ENCODE assay signal across 10 cellular contexts in the genomic region with DNA sequence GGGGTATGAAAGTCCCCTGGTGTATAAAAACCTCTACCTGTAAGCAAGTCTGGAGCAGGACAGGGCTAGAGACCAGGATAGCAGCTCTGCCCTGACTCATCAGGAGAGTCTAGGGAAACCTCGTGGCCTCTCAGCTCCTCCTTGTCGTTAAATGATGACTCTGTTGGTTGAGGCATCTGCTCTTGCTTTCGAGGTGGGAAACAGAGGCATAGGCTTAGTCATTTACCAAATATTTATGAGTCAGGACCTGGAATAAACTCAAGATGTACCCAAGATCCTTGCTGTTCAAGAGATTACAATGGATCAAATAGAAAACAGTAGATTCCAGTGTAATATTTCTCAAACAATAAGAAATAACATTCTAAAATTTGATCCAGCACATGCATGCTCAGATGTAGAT. TPM values are rescaled to one million over a fixed set of nuclear protein-coding genes. Genes with fewer than 3 reads are reported as not detected.
DNase-seq lines count a peak whose midpoint lies in the region; ATAC-seq and TF ChIP-seq lines count a peak whose summit lies in the region.
"Had no signal": no experiment of that assay in that cellular context is flagged by ENCODE, and none has a peak within 500 bp of the region (broad histone marks: within the 10 kb centered on the region; RNA-seq: fewer than 3 reads in every experiment).

No MANE protein-coding gene starts in this region.

- H2AFZ ChIP-seq in hepatocyte (no peak overlapping the region), MM.1S (ENCODE audit: low read length) (no peak overlapping the region)

- H3K4me2 ChIP-seq in hepatocyte: peak overlapping the region; percentile 40
- no peak overlapping the region for H3K4me2 ChIP-seq in MM.1S (ENCODE audit: low read depth, low read length)

- H3K4me3 Mint-ChIP-seq in activated CD8-positive, alpha-beta T cell treated with anti-CD3 and anti-CD28 coated beads for 36 hours: no peak overlapping the region
- no peak overlapping the region for H3K4me3 Mint-ChIP-seq in activated CD8-positive, alpha-beta T cell treated with anti-CD3 and anti-CD28 coated beads, Interleukin-2, amount 10 ng/mL, durations not matched to agents 7 days and 5 days
- no peak overlapping the region for H3K4me3 Mint-ChIP-seq in WTC11

- H3K27me3 ChIP-seq in hepatocyte: no peaks in the 10 kb centered on the region
- H3K27me3 ChIP-seq in tibial artery: no peaks in the 10 kb centered on the region
- no peaks in the 10 kb centered on the region for H3K27me3 ChIP-seq in MM.1S (replicated peaks; ENCODE audit: insufficient read depth, low read length)

- CTCF ChIA-PET in activated CD8-positive, alpha-beta T cell treated with anti-CD3 and anti-CD28 coated beads for 36 hours (lab: Charles Lee): no interaction called here
- CTCF ChIA-PET in activated CD8-positive, alpha-beta T cell treated with anti-CD3 and anti-CD28 coated beads, Interleukin-2, amount 10 ng/mL, durations not matched to agents 7 days and 5 days (lab: Charles Lee): no interaction called here
- CTCF ChIA-PET in WTC11 (lab: Charles Lee): interaction anchor here (1.3 kb wide), 1 partner anchor 12 kb away, joined by 4 read pairs; no protein-coding TSS in a partner anchor

- H3K27me3 Mint-ChIP-seq in activated CD8-positive, alpha-beta T cell treated with anti-CD3 and anti-CD28 coated beads for 36 hours: no peaks in the 10 kb centered on the region
- H3K27me3 Mint-ChIP-seq in activated CD8-positive, alpha-beta T cell treated with anti-CD3 and anti-CD28 coated beads, Interleukin-2, amount 10 ng/mL, durations not matched to agents 7 days and 5 days (ENCODE audit: low read depth): no peaks in the 10 kb centered on the region
- no peaks in the 10 kb centered on the region for H3K27me3 Mint-ChIP-seq in WTC11 (ENCODE audit: low read depth)

- peaks cover 48% of the 10 kb centered on the region for H3K4me1 Mint-ChIP-seq in activated CD8-positive, alpha-beta T cell treated with anti-CD3 and anti-CD28 coated beads for 36 hours (ENCODE audit: low read depth)
- peaks cover 49% of the 10 kb centered on the region for H3K4me1 Mint-ChIP-seq in activated CD8-positive, alpha-beta T cell treated with anti-CD3 and anti-CD28 coated beads, Interleukin-2, amount 10 ng/mL, durations not matched to agents 7 days and 5 days (ENCODE audit: low read depth)
- H3K4me1 Mint-ChIP-seq in WTC11: peaks cover 18% of the 10 kb centered on the region

- peaks cover 45% of the 10 kb centered on the region for H3K4me1 ChIP-seq in hepatocyte (ENCODE audit: insufficient read depth)
- H3K4me1 ChIP-seq in tibial artery: peaks cover 7 to 75% (median 64%) of the 10 kb centered on the region in 4 donors
- peaks cover 40% of the 10 kb centered on the region for H3K4me1 ChIP-seq in MM.1S (ENCODE audit: low read length)

- ATAC-seq in activated CD8-positive, alpha-beta T cell treated with anti-CD3 and anti-CD28 coated beads for 36 hours: peak; percentile 47
- ATAC-seq in activated CD8-positive, alpha-beta T cell treated with anti-CD3 and anti-CD28 coated beads, Interleukin-2, amount 10 ng/mL, durations not matched to agents 7 days and 5 days: no peak
- ATAC-seq in WTC11 (no peak), GM21619 (IDR thresholded peaks at IDR 0.05; ENCODE audit: unreplicated experiment) (no peak)

- H3K9ac ChIP-seq in MM.1S (ENCODE audit: low read length): no peak overlapping the region

- peaks cover 5% of the 10 kb centered on the region for H3K9me3 Mint-ChIP-seq in activated CD8-positive, alpha-beta T cell treated with anti-CD3 and anti-CD28 coated beads for 36 hours
- H3K9me3 Mint-ChIP-seq in activated CD8-positive, alpha-beta T cell treated with anti-CD3 and anti-CD28 coated beads, Interleukin-2, amount 10 ng/mL, durations not matched to agents 7 days and 5 days (ENCODE audit: insufficient read depth): no peaks in the 10 kb centered on the region
- H3K9me3 Mint-ChIP-seq in WTC11: peaks cover 15% of the 10 kb centered on the region

- no peak overlapping the region for H3K27ac Mint-ChIP-seq in activated CD8-positive, alpha-beta T cell treated with anti-CD3 and anti-CD28 coated beads for 36 hours
- no peak overlapping the region for H3K27ac Mint-ChIP-seq in activated CD8-positive, alpha-beta T cell treated with anti-CD3 and anti-CD28 coated beads, Interleukin-2, amount 10 ng/mL, durations not matched to agents 7 days and 5 days
- H3K27ac Mint-ChIP-seq in WTC11: peak overlapping the region; percentile 45

- H3F3A ChIP-seq in MM.1S (ENCODE audit: insufficient read depth, low read length): peaks cover 4% of the 10 kb centered on the region; the same call in 1 of the 2 replicates

- 12% methylated on average over 3 of the region's 3 CpGs for WGBS in hepatocyte (ENCODE audit: low lambda C conversion rate, missing lambda C conversion rate)

- H3K79me2 ChIP-seq in hepatocyte: peaks cover 83% of the 10 kb centered on the region
- H3K79me2 ChIP-seq in MM.1S (ENCODE audit: low read length): peaks cover 81% of the 10 kb centered on the region

- H3K9me3 ChIP-seq in hepatocyte (ENCODE audit: low read depth): no peaks in the 10 kb centered on the region
- no peaks in the 10 kb centered on the region for H3K9me3 ChIP-seq in tibial artery
- no peaks in the 10 kb centered on the region for H3K9me3 ChIP-seq in MM.1S (replicated peaks; ENCODE audit: insufficient read depth, low read length)

- H4K20me1 ChIP-seq in hepatocyte (ENCODE audit: insufficient read depth, poor library complexity, severe bottlenecking): no peaks in the 10 kb centered on the region
- H4K20me1 ChIP-seq in MM.1S (ENCODE audit: insufficient read depth, low read length): no peaks in the 10 kb centered on the region

- peak overlapping the region; percentile 77 for H3K27ac ChIP-seq in hepatocyte
- H3K27ac ChIP-seq in tibial artery: peak overlapping the region; percentile 78 to 80
- no peak overlapping the region for H3K27ac ChIP-seq in MM.1S (ENCODE audit: low read length)

- no peak overlapping the region for H3K4me3 ChIP-seq in hepatocyte
- H3K4me3 ChIP-seq in tibial artery: no peak overlapping the region
- no peak overlapping the region for H3K4me3 ChIP-seq in MM.1S (ENCODE audit: low read length)

- peaks cover 35% of the 10 kb centered on the region for H3K36me3 Mint-ChIP-seq in activated CD8-positive, alpha-beta T cell treated with anti-CD3 and anti-CD28 coated beads for 36 hours (ENCODE audit: low read depth)
- H3K36me3 Mint-ChIP-seq in activated CD8-positive, alpha-beta T cell treated with anti-CD3 and anti-CD28 coated beads, Interleukin-2, amount 10 ng/mL, durations not matched to agents 7 days and 5 days (ENCODE audit: low read depth): peaks cover 46% of the 10 kb centered on the region
- peaks cover 35% of the 10 kb centered on the region for H3K36me3 Mint-ChIP-seq in WTC11

- POLR2A ChIA-PET in activated CD8-positive, alpha-beta T cell treated with anti-CD3 and anti-CD28 coated beads for 36 hours (lab: Charles Lee): no interaction called here
- POLR2A ChIA-PET in activated CD8-positive, alpha-beta T cell treated with anti-CD3 and anti-CD28 coated beads, Interleukin-2, amount 10 ng/mL, durations not matched to agents 7 days and 5 days (lab: Charles Lee): no interaction called here
- POLR2A ChIA-PET in WTC11 (lab: Charles Lee): no interaction called here

- DNase-seq in activated CD8-positive, alpha-beta T cell treated with anti-CD3 and anti-CD28 coated beads for 36 hours: no peak
- DNase-seq in activated CD8-positive, alpha-beta T cell treated with anti-CD3 and anti-CD28 coated beads, Interleukin-2, amount 10 ng/mL, durations not matched to agents 7 days and 5 days: no peak
- DNase-seq in WTC11 (ENCODE audit: low spot score): no peak
- DNase-seq in hepatocyte (ENCODE audit: low spot score): peak; percentile 85
- no peak for DNase-seq in tibial artery
- DNase-seq in MM.1S: no peak
- DNase-seq in HuH-7.5 (ENCODE audit: low spot score): no peak
- DNase-seq: activated CD4-positive, alpha-beta T cell treated with anti-CD3 and anti-CD28 coated beads for 1 hour had no signal

- H3K36me3 ChIP-seq in hepatocyte (replicated peaks; ENCODE audit: insufficient read depth, low read depth) (no peaks in the 10 kb centered on the region), tibial artery (peaks cover 5 to 30% (median 15%) of the 10 kb centered on the region in 3 donors), MM.1S (replicated peaks; ENCODE audit: insufficient read depth, low read length) (no peaks in the 10 kb centered on the region)

- intact Hi-C loops in activated CD8-positive, alpha-beta T cell treated with anti-CD3 and anti-CD28 coated beads for 36 hours (cut with micrococcal nuclease): no loop called here
- intact Hi-C loops in tibial artery (cut with DNase I; ENCODE audit: low total_unique reads): no loop called here

- no peak for TF ChIP-seq CTCF in activated CD8-positive, alpha-beta T cell treated with anti-CD3 and anti-CD28 coated beads for 36 hours (IDR thresholded peaks at IDR 0.05)
- TF ChIP-seq CTCF in WTC11 (IDR thresholded peaks at IDR 0.05): no peak
- no peak for TF ChIP-seq CTCF in hepatocyte (IDR thresholded peaks at IDR 0.05; ENCODE audit: poor library complexity)
- no peak for TF ChIP-seq CTCF in tibial artery (IDR thresholded peaks at IDR 0.05)
- no peak for TF ChIP-seq CTCF in MM.1S (IDR thresholded peaks at IDR 0.05; ENCODE audit: low read length)

- H3K9me2 ChIP-seq in hepatocyte (replicated peaks; ENCODE audit: insufficient read depth) (no peaks in the 10 kb centered on the region), MM.1S (replicated peaks; ENCODE audit: insufficient read depth, low read length) (no peaks in the 10 kb centered on the region)

TF ChIP-seq in WTC11, 78 proteins besides CTCF, POLR2A, EP300 and RAD21 (continues in another document):
- TF ChIP-seq GRHL2 (CRISPR knock-in tag; IDR thresholded peaks at IDR 0.05; ENCODE audit: insufficient replicate concordance, severe bottlenecking): no peak

RNA-seq across cellular contexts. Expression of gene MANBAL, which starts 5.5 kb away (rescaled TPM):
- 10 to 100 TPM; 11.1 to 12.1 TPM for total RNA-seq in activated CD8-positive, alpha-beta T cell treated with anti-CD3 and anti-CD28 coated beads for 36 hours
- 10 to 100 TPM; 10.1 to 10.9 TPM for total RNA-seq in activated CD8-positive, alpha-beta T cell treated with anti-CD3 and anti-CD28 coated beads, Interleukin-2, amount 10 ng/mL, durations not matched to agents 7 days and 5 days
- total RNA-seq in WTC11 (2021) (41.7 to 48.6 TPM (median 48.5 TPM) in 3 replicates), hepatocyte (35.4 and 43.8 TPM in 2 replicates)
- polyA plus RNA-seq in hepatocyte: 84.1 and 93.9 TPM in 2 replicates

RNA-seq across cellular contexts. Expression of gene GHRH, which starts 33.4 kb away (rescaled TPM):
- not detected for total RNA-seq in activated CD8-positive, alpha-beta T cell treated with anti-CD3 and anti-CD28 coated beads for 36 hours
- not detected for total RNA-seq in activated CD8-positive, alpha-beta T cell treated with anti-CD3 and anti-CD28 coated beads, Interleukin-2, amount 10 ng/mL, durations not matched to agents 7 days and 5 days
- total RNA-seq in WTC11 (2021) (0.74 TPM in 1 of 3 replicates, not detected in the others), hepatocyte (not detected in 2 replicates)
- polyA plus RNA-seq in hepatocyte: not detected in 2 replicates
- total RNA-seq: urinary bladder had no signal
- polyA plus RNA-seq: urinary bladder had no signal

RNA-seq across cellular contexts. Expression of gene SRC, which starts 50.9 kb away (rescaled TPM):
- total RNA-seq in activated CD8-positive, alpha-beta T cell treated with anti-CD3 and anti-CD28 coated beads for 36 hours: 1 to 10 TPM in 1 of 2 experiments, under 1 TPM in 1; 0.88 to 2.4 TPM
- total RNA-seq in activated CD8-positive, alpha-beta T cell treated with anti-CD3 and anti-CD28 coated beads, Interleukin-2, amount 10 ng/mL, durations not matched to agents 7 days and 5 days: 1 to 10 TPM; 3.2 to 6.5 TPM
- total RNA-seq in WTC11 (2021) (27.4 to 33.3 TPM (median 30.4 TPM) in 3 replicates), hepatocyte (45.5 and 69.8 TPM in 2 replicates)
- polyA plus RNA-seq in hepatocyte: 55.1 and 56.4 TPM in 2 replicates
